8 cellular contexts compared by ENCODE assay signal in genomic region chr9:111937781-111938426, GRCh38. TPM values are rescaled to one million over a fixed set of nuclear protein-coding genes. Genes with fewer than 3 reads are reported as not detected.
A peak's percentile ranks its signal among the peaks of the same experiment; 100 is the strongest.
DNase-seq lines count a peak whose midpoint lies in the region; ATAC-seq and TF ChIP-seq lines count a peak whose summit lies in the region.

No MANE protein-coding gene starts in this region.

- intact Hi-C loops in testis (cut with DNase I; ENCODE audit: low total_unique reads) = no loop called here

- TF ChIP-seq POLR2A in testis (IDR thresholded peaks at IDR 0.05) = no peak

- H3K9ac ChIP-seq in OCI-LY3 (ENCODE audit: low read length) (peak overlapping the region; percentile 7; the same call in 1 of the 2 replicates), Karpas-422 (ENCODE audit: low read length) (no peak overlapping the region)

- H3K9me2 ChIP-seq in Karpas-422 (replicated peaks; ENCODE audit: insufficient read depth, low read length) = no peaks in the 10 kb centered on the region

- H3K79me2 ChIP-seq in OCI-LY3 (ENCODE audit: low read length) = no peaks in the 10 kb centered on the region
- no peaks in the 10 kb centered on the region for H3K79me2 ChIP-seq in Karpas-422 (ENCODE audit: low read length)

- no peak overlapping the region for H2AFZ ChIP-seq in OCI-LY3 (ENCODE audit: low read depth, low read length)
- H2AFZ ChIP-seq in Karpas-422 (ENCODE audit: low read length) = no peak overlapping the region

- no peaks in the 10 kb centered on the region for H4K20me1 ChIP-seq in OCI-LY3 (ENCODE audit: insufficient read depth, low read length)
- no peaks in the 10 kb centered on the region for H4K20me1 ChIP-seq in Karpas-422 (ENCODE audit: insufficient read depth, low read depth, low read length)

- ATAC-seq in GM21360 (IDR thresholded peaks at IDR 0.05; ENCODE audit: unreplicated experiment) = peak; percentile 80
- no peak for ATAC-seq in HG02938 (IDR thresholded peaks at IDR 0.05; ENCODE audit: unreplicated experiment)

- H3K36me3 Mint-ChIP-seq in activated naive CD4-positive, alpha-beta T cell treated with anti-CD3 and anti-CD28 coated beads, Interleukin-2, amount 50 U/mL, for 24 hours = peaks cover 26% of the 10 kb centered on the region
- peaks cover 18% of the 10 kb centered on the region for H3K36me3 Mint-ChIP-seq in mesothelial cell of epicardium

- H3K4me2 ChIP-seq in OCI-LY3 (ENCODE audit: low read length) (peak overlapping the region; percentile 28), Karpas-422 (ENCODE audit: low read depth, low read length, poor library complexity, severe bottlenecking) (no peak overlapping the region)

- H3K27ac ChIP-seq in OCI-LY3 (ENCODE audit: low read length) (peak overlapping the region; percentile 34), testis (peak overlapping the region in 1 of 2 donors; percentile 46), Karpas-422 (ENCODE audit: low read length) (no peak overlapping the region)

- H3K27me3 ChIP-seq in OCI-LY3 (ENCODE audit: low read depth, low read length) = no peaks in the 10 kb centered on the region
- H3K27me3 ChIP-seq in testis = no peaks in the 10 kb centered on the region
- no peaks in the 10 kb centered on the region for H3K27me3 ChIP-seq in Karpas-422 (ENCODE audit: low read length)

- H3K9me3 ChIP-seq in OCI-LY3 (ENCODE audit: insufficient read depth, low read length) = no peaks in the 10 kb centered on the region
- no peaks in the 10 kb centered on the region for H3K9me3 ChIP-seq in testis
- H3K9me3 ChIP-seq in Karpas-422 (ENCODE audit: low read length) = no peaks in the 10 kb centered on the region

- 37 to 43% methylated on average over 12 of the region's 12 CpGs for WGBS in testis, 2 donors

- peak overlapping the region; percentile 81 for H3K4me3 Mint-ChIP-seq in activated naive CD4-positive, alpha-beta T cell treated with anti-CD3 and anti-CD28 coated beads, Interleukin-2, amount 50 U/mL, for 24 hours
- H3K4me3 Mint-ChIP-seq in mesothelial cell of epicardium = no peak overlapping the region

- H3K27me3 Mint-ChIP-seq in activated naive CD4-positive, alpha-beta T cell treated with anti-CD3 and anti-CD28 coated beads, Interleukin-2, amount 50 U/mL, for 24 hours = no peaks in the 10 kb centered on the region
- H3K27me3 Mint-ChIP-seq in mesothelial cell of epicardium (ENCODE audit: low read depth) = no peaks in the 10 kb centered on the region

- DNase-seq in AG08396 (ENCODE audit: low spot score) = peak; percentile 19
- no peak for DNase-seq in mesothelial cell of epicardium (ENCODE audit: low spot score in 2 of 2, unreplicated experiment in 2 of 2)
- DNase-seq in testis = peak; percentile 63
- no peak for DNase-seq in Karpas-422

- peaks cover 9% of the 10 kb centered on the region for H3K9me3 Mint-ChIP-seq in activated naive CD4-positive, alpha-beta T cell treated with anti-CD3 and anti-CD28 coated beads, Interleukin-2, amount 50 U/mL, for 24 hours
- no peaks in the 10 kb centered on the region for H3K9me3 Mint-ChIP-seq in mesothelial cell of epicardium

- TF ChIP-seq CTCF in OCI-LY3 (IDR thresholded peaks at IDR 0.05; ENCODE audit: low read depth, low read length) = no peak
- TF ChIP-seq CTCF in mesothelial cell of epicardium (IDR thresholded peaks at IDR 0.05; ENCODE audit: unreplicated experiment) = no peak
- TF ChIP-seq CTCF in testis (IDR thresholded peaks at IDR 0.05) = no peak

- peak overlapping the region; percentile 97 for H3K27ac Mint-ChIP-seq in activated naive CD4-positive, alpha-beta T cell treated with anti-CD3 and anti-CD28 coated beads, Interleukin-2, amount 50 U/mL, for 24 hours
- peak overlapping the region; percentile 14 for H3K27ac Mint-ChIP-seq in mesothelial cell of epicardium

- H3K4me3 ChIP-seq in OCI-LY3 (ENCODE audit: low read length) = peak overlapping the region; percentile 8; the same call in 1 of the 2 replicates
- no peak overlapping the region for H3K4me3 ChIP-seq in testis
- no peak overlapping the region for H3K4me3 ChIP-seq in Karpas-422 (ENCODE audit: low read length)

- H3K36me3 ChIP-seq in OCI-LY3 (replicated peaks; ENCODE audit: low read depth, low read length) = peaks cover 37% of the 10 kb centered on the region
- H3K36me3 ChIP-seq in testis (ENCODE audit: low read depth, missing control alignments) = no peaks in the 10 kb centered on the region
- no peaks in the 10 kb centered on the region for H3K36me3 ChIP-seq in Karpas-422 (ENCODE audit: insufficient read depth, low read length)

- H3K4me1 ChIP-seq in OCI-LY3 (ENCODE audit: low read length) (peaks cover 17% of the 10 kb centered on the region), testis (peaks cover 11% of the 10 kb centered on the region), Karpas-422 (ENCODE audit: low read length) (no peaks in the 10 kb centered on the region)

- H3K4me1 Mint-ChIP-seq in activated naive CD4-positive, alpha-beta T cell treated with anti-CD3 and anti-CD28 coated beads, Interleukin-2, amount 50 U/mL, for 24 hours = peaks cover 36% of the 10 kb centered on the region
- H3K4me1 Mint-ChIP-seq in mesothelial cell of epicardium = peaks cover 31% of the 10 kb centered on the region

RNA-seq across cellular contexts. Expression of gene UGCG, which starts 41.3 kb away (rescaled TPM):
- total RNA-seq in mesothelial cell of epicardium (27.0 to 29.8 TPM (median 27.4 TPM) in 3 replicates), testis (10 to 100 TPM; 29.0 to 38.6 TPM)
- 13.3 TPM for polyA plus RNA-seq in testis (ENCODE audit: insufficient read depth, low read depth, low replicate concordance)
- 15.0 and 24.2 TPM in 2 replicates for total RNA-seq in Karpas-422 (2014; rRNA removed; shearing (Covaris generic); ENCODE audit: low replicate concordance)

Comparison
In these comparisons a context has a peak if more than half of its experiments do, and no peak if none do; other contexts are left out.
1. DNase-seq: peak in AG08396 (single experiment) and testis (single experiment); none in mesothelial cell of epicardium (0 of 2) and Karpas-422 (single experiment).